ENCODE assay signal across 11 cellular contexts in genomic region chr2:111135910-111136297, GRCh38. TPM values are rescaled to one million over a fixed set of nuclear protein-coding genes. Genes with fewer than 3 reads are reported as not detected.
DNase-seq lines count a peak whose midpoint lies in the region; ATAC-seq and TF ChIP-seq lines count a peak whose summit lies in the region.
"Had no signal": no experiment of that assay in that cellular context is flagged by ENCODE, and none has a peak within 500 bp of the region (broad histone marks: within the 10 kb centered on the region; RNA-seq: fewer than 3 reads in every experiment).

No MANE protein-coding gene starts in this region.

- H3K36me3 ChIP-seq in GM23248 (ENCODE audit: low read depth) (no peaks in the 10 kb centered on the region), parathyroid adenoma (ENCODE audit: control insufficient read depth, insufficient read depth, low read length) (no peaks in the 10 kb centered on the region)

- H3K9ac ChIP-seq in GM23248 (no peak overlapping the region), parathyroid adenoma (no peak overlapping the region)

- WGBS in GM23248 (ENCODE audit: low coverage in 1 of 2, low lambda C conversion rate in 2 of 2, missing lambda C conversion rate in 2 of 2), 2 experiments: 76 to 80% methylated on average over 9 of the region's 9 CpGs

- ATAC-seq in HG03565 (IDR thresholded peaks at IDR 0.05; ENCODE audit: unreplicated experiment): no peak
- no peak for ATAC-seq in HG02763 (IDR thresholded peaks at IDR 0.05; ENCODE audit: unreplicated experiment)

- no peaks in the 10 kb centered on the region for H3K79me2 ChIP-seq in GM23248 (ENCODE audit: insufficient read depth)
- H3K79me2 ChIP-seq in parathyroid adenoma: peaks cover 56% of the 10 kb centered on the region

- H3K4me3 ChIP-seq in GM23248: no peak overlapping the region
- H3K4me3 ChIP-seq in fibroblast of the aortic adventitia (ENCODE audit: low read depth, low read length): no peak overlapping the region
- no peak overlapping the region for H3K4me3 ChIP-seq in parathyroid adenoma (ENCODE audit: low read depth, low read length)
- H3K4me3 ChIP-seq: tibial artery had no signal

- H3K9me3 ChIP-seq in GM23248 (ENCODE audit: low read depth): no peaks in the 10 kb centered on the region
- no peaks in the 10 kb centered on the region for H3K9me3 ChIP-seq in parathyroid adenoma (ENCODE audit: control insufficient read depth, low read length)
- H3K9me3 ChIP-seq: tibial artery had no signal

- no peak overlapping the region for H3K27ac ChIP-seq in GM23248
- no peak overlapping the region for H3K27ac ChIP-seq in parathyroid adenoma
- H3K27ac ChIP-seq: tibial artery had no signal

- H3K4me1 ChIP-seq in GM23248 (ENCODE audit: insufficient read depth): no peaks in the 10 kb centered on the region
- H3K4me1 ChIP-seq in parathyroid adenoma: peaks cover 10% of the 10 kb centered on the region

- no peaks in the 10 kb centered on the region for H3K9me2 ChIP-seq in GM23248 (ENCODE audit: insufficient read depth)

- DNase-seq in GM23248: peak; percentile 4
- peak; percentile 22 for DNase-seq in NCI-H226
- peak; percentile 88 for DNase-seq in fibroblast of the aortic adventitia (ENCODE audit: low read depth)
- no peak for DNase-seq in COLO829 (ENCODE audit: low spot score)
- DNase-seq: immature natural killer cell, NCI-H1417 treated with DMSO at 0.1 percent for 48 hours, T1000 had no signal

- in situ Hi-C loops in GM23248 (cut with MboI): no loop called here

- no peaks in the 10 kb centered on the region for H3F3A ChIP-seq in GM23248 (ENCODE audit: insufficient read depth)

- H3K4me2 ChIP-seq in GM23248 (ENCODE audit: unreplicated experiment) (no peak overlapping the region), parathyroid adenoma (ENCODE audit: low read length) (no peak overlapping the region)

- TF ChIP-seq CTCF in fibroblast of the aortic adventitia (IDR thresholded peaks at IDR 0.05; ENCODE audit: insufficient read depth, low read length) (peak; percentile 58), parathyroid adenoma (IDR thresholded peaks at IDR 0.05) (peak; percentile 19)

- no peak overlapping the region for H2AFZ ChIP-seq in GM23248
- H2AFZ ChIP-seq in parathyroid adenoma: no peak overlapping the region

- no peaks in the 10 kb centered on the region for H3K27me3 ChIP-seq in GM23248 (replicated peaks; ENCODE audit: insufficient read depth)
- H3K27me3 ChIP-seq in parathyroid adenoma (ENCODE audit: control insufficient read depth, insufficient read depth, low read length): no peaks in the 10 kb centered on the region
- H3K27me3 ChIP-seq: tibial artery had no signal

- no peaks in the 10 kb centered on the region for H4K20me1 ChIP-seq in GM23248 (ENCODE audit: insufficient read depth)

RNA-seq across cellular contexts. Expression of gene BCL2L11, which starts 15.2 kb away (rescaled TPM):
- total RNA-seq in GM23248 (2014; rRNA removed; shearing (Covaris generic)): under 0.01 and 0.22 TPM in 2 replicates
- polyA plus RNA-seq in GM23248 (2016; fragmentation: Nextera tagmentation; extraction: Ambion mirVana): 0.43 and 0.55 TPM in 2 replicates
- 2.2 and 4.7 TPM in 2 replicates for total RNA-seq in fibroblast of the aortic adventitia (ENCODE audit: low replicate concordance)
